ENCODE assay signal across 1 cellular context in genomic region chr9:135138078-135138855, GRCh38.
TF ChIP-seq lines count a peak whose summit lies in the region.

No MANE protein-coding gene starts in this region.

TF ChIP-seq in H1, 55 proteins besides CTCF, POLR2A, EP300 and RAD21:
- TF ChIP-seq JUND (IDR thresholded peaks at IDR 0.05; ENCODE audit: low read length) (no peak), EZH2 (IDR thresholded peaks at IDR 0.05; ENCODE audit: low read depth, low read length, severe bottlenecking) (no peak), CHD1 (IDR thresholded peaks at IDR 0.05; ENCODE audit: low read depth, low read length) (no peak), SIN3A (conservative IDR thresholded peaks at IDR 0.05 in 1 of 2, IDR thresholded peaks at IDR 0.05 in 1 of 2; ENCODE audit: low read depth in 1 of 2, low read length in 2 of 2) (no peak), JUN (IDR thresholded peaks at IDR 0.05; ENCODE audit: low read depth, low read length) (no peak), CEBPB (IDR thresholded peaks at IDR 0.05; ENCODE audit: low read depth, low read length) (no peak), MAFK (IDR thresholded peaks at IDR 0.05; ENCODE audit: low read depth, low read length) (no peak), TBP (IDR thresholded peaks at IDR 0.05; ENCODE audit: low read depth, low read length) (no peak), KDM5A (IDR thresholded peaks at IDR 0.05; ENCODE audit: low read length) (no peak), CBX8 (IDR thresholded peaks at IDR 0.05; ENCODE audit: borderline replicate concordance, low read depth, low read length) (no peak), EGR1 (IDR thresholded peaks at IDR 0.05; ENCODE audit: borderline replicate concordance, low read depth, low read length) (no peak), GABPA (IDR thresholded peaks at IDR 0.05; ENCODE audit: borderline replicate concordance, insufficient read depth, low read length) (no peak)
